30 cellular contexts compared by ENCODE assay signal in the genomic region with DNA sequence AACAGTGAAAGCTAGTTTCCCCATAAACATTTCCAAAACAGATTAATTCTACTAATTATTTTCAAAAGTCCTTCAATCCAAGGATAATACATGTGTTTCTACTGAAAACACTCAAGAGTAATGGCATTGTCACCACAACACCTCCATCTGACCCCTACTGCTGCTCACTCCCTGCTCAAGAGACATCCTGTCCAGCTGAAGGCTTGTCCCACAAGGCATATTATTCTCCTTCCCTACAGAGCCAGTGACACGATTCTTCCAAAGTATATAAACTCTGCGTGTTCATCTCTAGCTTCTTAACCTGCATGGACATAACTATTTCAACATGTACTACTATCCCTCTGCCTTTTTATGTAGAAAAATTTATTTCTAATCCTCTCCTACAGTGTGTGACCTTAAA.
"Had no signal": no experiment of that assay in that cellular context is flagged by ENCODE, and none has a peak within 500 bp of the region (broad histone marks: within the 10 kb centered on the region; RNA-seq: fewer than 3 reads in every experiment).

No MANE protein-coding gene starts in this region.

- H3K27ac ChIP-seq: body of pancreas, colonic mucosa, WERI-Rb-1 had no signal

- H3K4me3 ChIP-seq: adrenal gland, body of pancreas, colonic mucosa had no signal

- FAIRE-seq: frontal cortex had no signal

- ATAC-seq: activated CD4-positive, CD25-positive, alpha-beta regulatory T cell treated with anti-CD3 and anti-CD28 coated beads, Interleukin-2, amount 50 U/mL, for 24 hours; activated CD8-positive, alpha-beta T cell treated with anti-CD3 and anti-CD28 coated beads for 36 hours; activated naive CD8-positive, alpha-beta T cell treated with anti-CD3 and anti-CD28 coated beads, Interleukin-2, amount 50 U/mL, for 24 hours; activated T-cell treated with anti-CD3 and anti-CD28 coated beads, Interleukin-2, amount 50 U/mL, for 4 hours; activated T-helper 17 cell treated with anti-CD3 and anti-CD28 coated beads, Interleukin-2, amount 50 U/mL, for 72 hours; body of pancreas; esophagus mucosa; T-helper 17 cell had no signal

- H3K27me3 ChIP-seq: adrenal gland, body of pancreas, colonic mucosa had no signal

- DNase-seq: activated B cell treated with CpG ODN at 0.5 μM for 24 hours; activated CD4-positive, alpha-beta T cell treated with anti-CD3 and anti-CD28 coated beads for 48 hours; activated CD4-positive, alpha-beta T cell treated with anti-CD3 and anti-CD28 coated beads, Interleukin-2, amount 50 U/mL, for 1 hour; activated CD4-positive, alpha-beta T cell treated with anti-CD3 and anti-CD28 coated beads, Interleukin-2, amount 50 U/mL, for 48 hours; activated CD8-positive, alpha-beta memory T cell treated with anti-CD3 and anti-CD28 coated beads for 24 hours; activated CD8-positive, alpha-beta T cell treated with anti-CD3 and anti-CD28 coated beads for 36 hours; activated effector memory CD4-positive, alpha-beta T cell treated with Interleukin-2 at 50 U/mL for 16 hours; activated gamma-delta T cell treated with Interleukin-2 at 50 U/mL for 16 hours; activated naive CD4-positive, alpha-beta T cell treated with Interleukin-2 at 50 U/mL for 16 hours; activated naive CD8-positive, alpha-beta T cell treated with anti-CD3 and anti-CD28 coated beads for 36 hours; activated naive CD8-positive, alpha-beta T cell treated with anti-CD3 and anti-CD28 coated beads, Interleukin-2, amount 50 U/mL, for 24 hours; activated T-cell treated with anti-CD3 and anti-CD28 coated beads, Interleukin-2, amount 50 U/mL, for 4 hours; adrenal gland; amygdala; aorta; body of pancreas; central memory CD4-positive, alpha-beta T cell; cerebellar nuclear complex; colonic mucosa; effector memory CD4-positive, alpha-beta T cell; endodermal cell; foreskin fibroblast; T-helper 1 cell; T-helper 17 cell; T1000; WERI-Rb-1 had no signal

- H3K9me3 ChIP-seq: adrenal gland, body of pancreas, colonic mucosa had no signal

- H3K36me3 ChIP-seq: adrenal gland, colonic mucosa, WERI-Rb-1 had no signal

- H3K4me1 ChIP-seq: colonic mucosa had no signal
